Comparison of ENCODE assay signal across 25 cellular contexts in the genomic region with DNA sequence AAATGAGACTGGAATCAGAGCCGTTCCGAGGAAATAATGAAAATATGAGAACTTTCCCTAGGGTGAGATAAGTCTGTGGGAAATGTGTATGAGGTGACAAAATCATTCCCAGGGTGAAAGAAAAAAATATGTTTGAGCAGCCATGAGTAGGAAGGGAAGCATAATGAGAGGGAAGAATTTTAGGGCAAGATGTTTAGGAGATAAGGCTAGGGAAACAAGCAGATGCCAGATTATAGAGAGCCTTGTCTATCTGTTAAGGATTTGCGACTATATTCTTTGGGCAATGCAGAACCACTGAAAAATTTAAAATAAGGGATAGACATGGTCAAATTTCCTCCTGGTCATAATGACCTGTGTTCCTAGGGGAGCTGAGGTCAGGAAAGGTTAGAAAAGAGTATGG. TPM values are rescaled to one million over a fixed set of nuclear protein-coding genes. Genes with fewer than 3 reads are reported as not detected.
DNase-seq lines count a peak whose midpoint lies in the region; ATAC-seq and TF ChIP-seq lines count a peak whose summit lies in the region.
"Had no signal": no experiment of that assay in that cellular context is flagged by ENCODE, and none has a peak within 500 bp of the region (broad histone marks: within the 10 kb centered on the region; RNA-seq: fewer than 3 reads in every experiment).

No MANE protein-coding gene starts in this region.

- H3K9me3 Mint-ChIP-seq in natural killer cell (no peaks in the 10 kb centered on the region), nephron progenitor cell (no peaks in the 10 kb centered on the region)
- no peaks in the 10 kb centered on the region for H3K9me3 Mint-ChIP-seq in natural killer cell treated with Interleukin-12 subunit alpha and Interleukin-12 subunit beta and Interleukin-15 and Interleukin-18, amount 100 ng/mL, for 72 hours
- H3K9me3 Mint-ChIP-seq: CD14-positive monocyte, GM23338 had no signal

- no peaks in the 10 kb centered on the region for H3K36me3 Mint-ChIP-seq in natural killer cell
- H3K36me3 Mint-ChIP-seq in natural killer cell treated with Interleukin-12 subunit alpha and Interleukin-12 subunit beta and Interleukin-15 and Interleukin-18, amount 100 ng/mL, for 72 hours, result no peaks in the 10 kb centered on the region
- H3K36me3 Mint-ChIP-seq in nephron progenitor cell (ENCODE audit: low read depth), result no peaks in the 10 kb centered on the region

- no peak overlapping the region for H2BK15ac ChIP-seq in mesenchymal stem cell (ENCODE audit: low read depth, poor library complexity, severe bottlenecking)

- 0 out of 2 replicates have a peak, but pooled peaks cover 6% of the 10 kb centered on the region for H3K79me2 ChIP-seq in OCI-LY7 (ENCODE audit: insufficient read depth, low read depth, low read length)

- no peak overlapping the region for H4K91ac ChIP-seq in mesenchymal stem cell (ENCODE audit: low read length)

- H3K9ac ChIP-seq in mesenchymal stem cell (ENCODE audit: low read length) (no peak overlapping the region), subcutaneous abdominal adipose tissue (ENCODE audit: low read length in 5 of 5) (no peak overlapping the region)

- H3K4me2 ChIP-seq in OCI-LY7 (ENCODE audit: low read length), result no peak overlapping the region
- no peak overlapping the region for H3K4me2 ChIP-seq in mesenchymal stem cell (ENCODE audit: low read length, poor library complexity, severe bottlenecking)
- H3K4me2 ChIP-seq: GM23338, PC-9 had no signal

- H2AK5ac ChIP-seq in mesenchymal stem cell (ENCODE audit: low read length, severe bottlenecking), result peak overlapping the region; percentile 10

- H3K36me3 ChIP-seq in OCI-LY7 (ENCODE audit: insufficient read depth, low read length) (no peaks in the 10 kb centered on the region), mesenchymal stem cell (ENCODE audit: control insufficient read depth in 1 of 2, insufficient read depth in 2 of 2, low read depth in 1 of 2, low read length in 2 of 2) (no peaks in the 10 kb centered on the region), subcutaneous abdominal adipose tissue (ENCODE audit: control insufficient read depth in 5 of 5, insufficient read depth in 5 of 5, low read length in 5 of 5) (no peaks in the 10 kb centered on the region)
- H3K36me3 ChIP-seq: MG63, SJCRH30 had no signal

- H3K23ac ChIP-seq in mesenchymal stem cell (ENCODE audit: low read length in 2 of 2), result no peak overlapping the region

- POLR2A ChIA-PET in OCI-LY7 (lab: Charles Lee), result interaction anchor here (0.7 kb wide), 1 partner anchor 13 kb away, joined by 3 read pairs; no protein-coding TSS in a partner anchor

- H2BK120ac ChIP-seq in mesenchymal stem cell (ENCODE audit: low read depth, low read length), result no peak overlapping the region

- H2AFZ ChIP-seq in OCI-LY7 (ENCODE audit: low read length) (no peak overlapping the region), mesenchymal stem cell (ENCODE audit: low read depth, low read length) (no peak overlapping the region)
- H2AFZ ChIP-seq: GM23338, PC-9 had no signal

- intact Hi-C loops in natural killer cell (cut with micrococcal nuclease) (no loop called here), OCI-LY7 (cut with micrococcal nuclease; ENCODE audit: unreplicated experiment) (no loop called here)

- no peak overlapping the region for H3K4me3 ChIP-seq in OCI-LY7 (ENCODE audit: low read depth, low read length, poor library complexity, severe bottlenecking)
- no peak overlapping the region for H3K4me3 ChIP-seq in mesenchymal stem cell (ENCODE audit: insufficient read depth in 1 of 2, low read depth in 1 of 2, low read length in 2 of 2)
- no peak overlapping the region for H3K4me3 ChIP-seq in subcutaneous abdominal adipose tissue (ENCODE audit: low read depth in 1 of 5, low read length in 5 of 5)
- H3K4me3 ChIP-seq: GM12878, GM23338, MG63, PC-9, SJCRH30 had no signal

- no peak for TF ChIP-seq CTCF in natural killer cell (IDR thresholded peaks at IDR 0.05)
- no peak for TF ChIP-seq CTCF in OCI-LY7 (conservative IDR thresholded peaks at IDR 0.05; ENCODE audit: low read length)
- no peak for TF ChIP-seq CTCF in nephron progenitor cell (IDR thresholded peaks at IDR 0.05)

- CTCF ChIA-PET in OCI-LY7 (lab: Charles Lee; ENCODE audit: unreplicated experiment), result no interaction called here

- no peaks in the 10 kb centered on the region for H3K9me2 ChIP-seq in OCI-LY7 (ENCODE audit: insufficient read depth, low read length)

- peaks cover 22% of the 10 kb centered on the region for H3K4me1 ChIP-seq in OCI-LY7 (ENCODE audit: insufficient read depth, low read length, poor library complexity, severe bottlenecking)
- H3K4me1 ChIP-seq in mesenchymal stem cell (ENCODE audit: control insufficient read depth, insufficient read depth, low read depth, low read length), result peaks cover 4% of the 10 kb centered on the region
- peaks cover 6 to 31% (median 28%) of the 10 kb centered on the region in 5 donors for H3K4me1 ChIP-seq in subcutaneous abdominal adipose tissue (ENCODE audit: control insufficient read depth in 5 of 5, insufficient read depth in 5 of 5, low read length in 5 of 5)
- H3K4me1 ChIP-seq: SJCRH30 had no signal

- H3K27ac ChIP-seq in OCI-LY7 (ENCODE audit: low read depth, low read length, poor library complexity, severe bottlenecking), result no peak overlapping the region
- no peak overlapping the region for H3K27ac ChIP-seq in mesenchymal stem cell (ENCODE audit: low read length, poor library complexity, severe bottlenecking)
- peak overlapping the region; percentile 28 for H3K27ac ChIP-seq in subcutaneous abdominal adipose tissue (ENCODE audit: low read depth, low read length)
- H3K27ac ChIP-seq: PC-9, SJCRH30 had no signal

- peaks cover 30% of the 10 kb centered on the region for H3K79me1 ChIP-seq in mesenchymal stem cell (replicated peaks; ENCODE audit: low read length, poor library complexity, severe bottlenecking)

- DNase-seq in natural killer cell (no peak), OCI-LY7 (ENCODE audit: low spot score) (no peak), mesenchymal stem cell (no peak), SIG-M5 (lab: John Stamatoyannopoulos, UW) (no peak), nephron progenitor cell (no peak)
- DNase-seq in natural killer cell treated with Interleukin-12 subunit alpha and Interleukin-12 subunit beta and Interleukin-15 and Interleukin-18, amount 100 ng/mL, for 72 hours (ENCODE audit: low spot score), result no peak
- no peak for DNase-seq in stimulated activated CD4-positive, alpha-beta T cell treated with anti-CD3 and anti-CD28 coated beads, Interleukin-2, amount 100 ng/mL, for 48 hours
- DNase-seq: ACHN, Calu3, GF-D8, HCEC 1CT, IMR-90, Karpas-422, MG63, NCI-H1048, NCI-H1436, NCI-H1930, NCI-H226, NCI-H524 treated with DMSO at 0.1 percent for 48 hours, PC-9, SJCRH30 had no signal

- BruUV-seq in OCI-LY7 (replicated peaks; lab: Mats Ljungman, UMichigan), result TSS peak; percentile 41

- no peak overlapping the region for H3K18ac ChIP-seq in mesenchymal stem cell (ENCODE audit: low read depth in 1 of 2, low read length in 2 of 2)

- WGBS in mesenchymal stem cell, result 65% methylated on average over 3 of the region's 3 CpGs

- H3K4me1 Mint-ChIP-seq in natural killer cell, result peaks cover 68 to 71% of the 10 kb centered on the region in 2 donors
- H3K4me1 Mint-ChIP-seq in natural killer cell treated with Interleukin-12 subunit alpha and Interleukin-12 subunit beta and Interleukin-15 and Interleukin-18, amount 100 ng/mL, for 72 hours (ENCODE audit: low read depth in 2 of 2), result peaks cover 50 to 63% of the 10 kb centered on the region in 2 donors
- H3K4me1 Mint-ChIP-seq in nephron progenitor cell, result peaks cover 11% of the 10 kb centered on the region

- H2BK5ac ChIP-seq in mesenchymal stem cell (ENCODE audit: low read depth, low read length, poor library complexity, severe bottlenecking), result no peak overlapping the region

- no peak overlapping the region for H3K4me3 Mint-ChIP-seq in natural killer cell
- no peak overlapping the region for H3K4me3 Mint-ChIP-seq in natural killer cell treated with Interleukin-12 subunit alpha and Interleukin-12 subunit beta and Interleukin-15 and Interleukin-18, amount 100 ng/mL, for 72 hours
- no peak overlapping the region for H3K4me3 Mint-ChIP-seq in nephron progenitor cell
- H3K4me3 Mint-ChIP-seq: CD14-positive monocyte, GM23338 had no signal

- H3K4ac ChIP-seq in mesenchymal stem cell (ENCODE audit: low read depth in 1 of 2, low read length in 2 of 2), result no peak overlapping the region

- H3K14ac ChIP-seq in mesenchymal stem cell (ENCODE audit: low read length in 2 of 2), result no peak overlapping the region

- no peaks in the 10 kb centered on the region for H4K20me1 ChIP-seq in OCI-LY7 (ENCODE audit: insufficient read depth, low read length)

- H3K9me3 ChIP-seq in OCI-LY7 (ENCODE audit: low read length) (no peaks in the 10 kb centered on the region), mesenchymal stem cell (ENCODE audit: control insufficient read depth, low read length) (no peaks in the 10 kb centered on the region), subcutaneous abdominal adipose tissue (ENCODE audit: control insufficient read depth in 5 of 5, low read length in 5 of 5) (no peaks in the 10 kb centered on the region)
- H3K9me3 ChIP-seq: MG63, SJCRH30 had no signal

- H3K27me3 ChIP-seq in mesenchymal stem cell (ENCODE audit: control insufficient read depth in 1 of 2, insufficient read depth in 1 of 2, low read length in 2 of 2), result no peaks in the 10 kb centered on the region
- no peaks in the 10 kb centered on the region for H3K27me3 ChIP-seq in subcutaneous abdominal adipose tissue (ENCODE audit: control insufficient read depth in 5 of 5, insufficient read depth in 4 of 5, low read length in 5 of 5)
- H3K27me3 ChIP-seq: MG63, SJCRH30 had no signal

- H4K8ac ChIP-seq in mesenchymal stem cell (ENCODE audit: low read length), result no peak overlapping the region

- no peak overlapping the region for H2BK12ac ChIP-seq in mesenchymal stem cell (ENCODE audit: low read length in 2 of 2)

- H3K27me3 Mint-ChIP-seq in natural killer cell (ENCODE audit: low read depth in 2 of 2), result no peaks in the 10 kb centered on the region
- H3K27me3 Mint-ChIP-seq in natural killer cell treated with Interleukin-12 subunit alpha and Interleukin-12 subunit beta and Interleukin-15 and Interleukin-18, amount 100 ng/mL, for 72 hours, result no peaks in the 10 kb centered on the region
- no peaks in the 10 kb centered on the region for H3K27me3 Mint-ChIP-seq in nephron progenitor cell (ENCODE audit: low read depth, poor library complexity)

- no peak for ATAC-seq in natural killer cell
- ATAC-seq in natural killer cell treated with Interleukin-12 subunit alpha and Interleukin-12 subunit beta and Interleukin-15 and Interleukin-18, amount 100 ng/mL, for 72 hours, result no peak
- ATAC-seq: GM12878, GM23338 had no signal

- H3K27ac Mint-ChIP-seq in natural killer cell (peak overlapping the region; percentile 11 to 61), nephron progenitor cell (no peak overlapping the region)
- no peak overlapping the region for H3K27ac Mint-ChIP-seq in natural killer cell treated with Interleukin-12 subunit alpha and Interleukin-12 subunit beta and Interleukin-15 and Interleukin-18, amount 100 ng/mL, for 72 hours
- H3K27ac Mint-ChIP-seq: GM23338 had no signal

RNA-seq across cellular contexts. Expression of gene STIM1, which starts 54.4 kb away (rescaled TPM):
- 100 to 1,000 TPM; 171 to 187 (median 175) TPM for total RNA-seq in natural killer cell
- 10 to 100 TPM; 83.9 to 85.9 TPM for total RNA-seq in natural killer cell treated with Interleukin-12 subunit alpha and Interleukin-12 subunit beta and Interleukin-15 and Interleukin-18, amount 100 ng/mL, for 72 hours
- total RNA-seq in OCI-LY7 (2014; rRNA removed; shearing (Covaris generic)), result 20.9 and 21.0 TPM in 2 replicates
- 49.1 and 55.4 TPM in 2 replicates for total RNA-seq in OCI-LY7 (2022)
- polyA plus RNA-seq in mesenchymal stem cell (2013, experiment 1 of 2), result 37.2 TPM
- polyA plus RNA-seq in mesenchymal stem cell (2013, experiment 2 of 2), result 35.2 TPM

Comparison
In these comparisons a context has a peak if more than half of its experiments do, and no peak if none do; other contexts are left out.
1. H3K27ac Mint-ChIP-seq: peak in natural killer cell (2 of 2); none in natural killer cell treated with Interleukin-12 subunit alpha and Interleukin-12 subunit beta and Interleukin-15 and Interleukin-18, amount 100 ng/mL, for 72 hours (0 of 2) and nephron progenitor cell (single experiment).